Comparison of ENCODE assay signal across 9 cellular contexts in the genomic region with DNA sequence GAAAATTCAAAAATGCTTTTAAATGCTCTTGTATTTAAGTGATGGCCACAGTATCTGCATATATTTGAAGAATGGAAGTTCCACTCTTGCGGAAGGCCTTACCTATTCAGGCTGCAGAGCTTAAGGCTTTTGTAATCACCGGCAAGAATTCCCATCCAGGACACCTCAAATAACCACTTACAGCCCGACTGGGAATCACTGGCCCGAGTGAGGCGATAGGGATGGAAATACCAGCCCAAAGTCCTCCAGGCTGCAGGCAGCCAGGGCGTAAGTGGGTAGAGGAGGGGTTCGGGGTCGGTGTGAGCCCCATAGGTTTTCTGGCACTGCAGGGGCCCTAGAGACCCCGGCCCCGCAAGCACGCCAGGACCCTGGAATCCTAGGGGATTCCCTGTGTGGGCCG. TPM values are rescaled to one million over a fixed set of nuclear protein-coding genes. Genes with fewer than 3 reads are reported as not detected.
DNase-seq lines count a peak whose midpoint lies in the region; ATAC-seq and TF ChIP-seq lines count a peak whose summit lies in the region.
"Had no signal": no experiment of that assay in that cellular context is flagged by ENCODE, and none has a peak within 500 bp of the region (broad histone marks: within the 10 kb centered on the region; RNA-seq: fewer than 3 reads in every experiment).

No MANE protein-coding gene starts in this region.

- no peaks in the 10 kb centered on the region for H3K27me3 Mint-ChIP-seq in activated naive CD4-positive, alpha-beta T cell treated with anti-CD3 and anti-CD28 coated beads, Interleukin-2, amount 50 U/mL, for 24 hours
- no peaks in the 10 kb centered on the region for H3K27me3 Mint-ChIP-seq in activated B cell treated with CpG ODN at 0.5 μM for 24 hours
- H3K27me3 Mint-ChIP-seq in stimulated activated memory B cell treated with anti-CD40 and anti-IgM and Interleukin-4, amounts not matched to agents 10 μg/mL and 1 μg/mL and 100 μg/mL, for 72 hours = no peaks in the 10 kb centered on the region

- H3K9ac ChIP-seq in iPS-15b (ENCODE audit: low read depth, low read length) = peak overlapping the region; percentile 51

- H3K9me3 Mint-ChIP-seq in activated naive CD4-positive, alpha-beta T cell treated with anti-CD3 and anti-CD28 coated beads, Interleukin-2, amount 50 U/mL, for 24 hours = no peaks in the 10 kb centered on the region
- no peaks in the 10 kb centered on the region for H3K9me3 Mint-ChIP-seq in activated B cell treated with CpG ODN at 0.5 μM for 24 hours
- H3K9me3 Mint-ChIP-seq in stimulated activated memory B cell treated with anti-CD40 and anti-IgM and Interleukin-4, amounts not matched to agents 10 μg/mL and 1 μg/mL and 100 μg/mL, for 72 hours = no peaks in the 10 kb centered on the region
- H3K9me3 Mint-ChIP-seq: activated naive CD4-positive, alpha-beta T cell treated with anti-CD3 and anti-CD28 coated beads, Interleukin-2, amount 50 U/mL, for 72 hours had no signal

- intact Hi-C loops in activated B cell treated with CpG ODN at 0.5 μM for 24 hours (cut with micrococcal nuclease) = loop anchor here (1.0 to 10.0 kb wide), 5 partner anchors 9 to 866 kb away; partner anchors contain the start of gene STT3B

- DNase-seq in activated naive CD4-positive, alpha-beta T cell (lab: John Stamatoyannopoulos, UW) = no peak
- DNase-seq in activated B cell treated with CpG ODN at 0.5 μM for 24 hours (no peak), dermis blood vessel endothelial cell (no peak), cortex of kidney (lab: John Stamatoyannopoulos, UW) (no peak)

- ATAC-seq in activated B cell treated with CpG ODN at 0.5 μM for 24 hours (ENCODE audit: low read depth) (no peak), HG03045 (IDR thresholded peaks at IDR 0.05; ENCODE audit: unreplicated experiment) (no peak)
- peak; percentile 49 for ATAC-seq in stimulated activated memory B cell treated with anti-CD40 and anti-IgM and Interleukin-4, amounts not matched to agents 10 μg/mL and 1 μg/mL and 100 μg/mL, for 72 hours

- H3K4me1 Mint-ChIP-seq in activated naive CD4-positive, alpha-beta T cell treated with anti-CD3 and anti-CD28 coated beads, Interleukin-2, amount 50 U/mL, for 24 hours = peaks cover 80% of the 10 kb centered on the region
- H3K4me1 Mint-ChIP-seq in activated B cell treated with CpG ODN at 0.5 μM for 24 hours = peaks cover 86% of the 10 kb centered on the region
- H3K4me1 Mint-ChIP-seq in stimulated activated memory B cell treated with anti-CD40 and anti-IgM and Interleukin-4, amounts not matched to agents 10 μg/mL and 1 μg/mL and 100 μg/mL, for 72 hours = peaks cover 83% of the 10 kb centered on the region

- peak overlapping the region; percentile 97 for H3K27ac Mint-ChIP-seq in activated naive CD4-positive, alpha-beta T cell treated with anti-CD3 and anti-CD28 coated beads, Interleukin-2, amount 50 U/mL, for 24 hours
- peak overlapping the region; percentile 86 for H3K27ac Mint-ChIP-seq in activated B cell treated with CpG ODN at 0.5 μM for 24 hours
- peak overlapping the region; percentile 96 for H3K27ac Mint-ChIP-seq in stimulated activated memory B cell treated with anti-CD40 and anti-IgM and Interleukin-4, amounts not matched to agents 10 μg/mL and 1 μg/mL and 100 μg/mL, for 72 hours

- TF ChIP-seq CTCF in activated B cell treated with CpG ODN at 0.5 μM for 24 hours (IDR thresholded peaks at IDR 0.05) = no peak

- POLR2A ChIA-PET in activated B cell treated with CpG ODN at 0.5 μM for 24 hours (lab: Charles Lee) = interaction anchor here (0.7 to 1.8 kb wide), 6 partner anchors 10 to 67 kb away, joined by 3 to 11 read pairs (median 4); partner anchors contain the start of gene CMTM7

- peaks cover 9% of the 10 kb centered on the region for H3K4me1 ChIP-seq in iPS-15b (ENCODE audit: control insufficient read depth, insufficient read depth, low read length)

- H3K9me3 ChIP-seq in iPS-15b (ENCODE audit: control insufficient read depth, insufficient read depth, low read length) = no peaks in the 10 kb centered on the region

- H3K36me3 ChIP-seq in iPS-15b (ENCODE audit: control insufficient read depth, insufficient read depth, low read length) = no peaks in the 10 kb centered on the region

- CTCF ChIA-PET in activated B cell treated with CpG ODN at 0.5 μM for 24 hours (lab: Charles Lee) = interaction anchor here (0.7 to 2.7 kb wide), 7 partner anchors 13 to 67 kb away, joined by 3 to 18 read pairs (median 3); no protein-coding TSS in a partner anchor

- H3K27me3 ChIP-seq in iPS-15b (ENCODE audit: control insufficient read depth, insufficient read depth, low read length) = no peaks in the 10 kb centered on the region

- H3K4me3 ChIP-seq in iPS-15b (ENCODE audit: low read depth, low read length) = peak overlapping the region; percentile 27

- H3K4me3 Mint-ChIP-seq in activated naive CD4-positive, alpha-beta T cell treated with anti-CD3 and anti-CD28 coated beads, Interleukin-2, amount 50 U/mL, for 24 hours = peak overlapping the region; percentile 94
- H3K4me3 Mint-ChIP-seq in activated B cell treated with CpG ODN at 0.5 μM for 24 hours = peak overlapping the region; percentile 89
- H3K4me3 Mint-ChIP-seq in stimulated activated memory B cell treated with anti-CD40 and anti-IgM and Interleukin-4, amounts not matched to agents 10 μg/mL and 1 μg/mL and 100 μg/mL, for 72 hours = peak overlapping the region; percentile 91

- peaks cover 10% of the 10 kb centered on the region for H3K36me3 Mint-ChIP-seq in activated naive CD4-positive, alpha-beta T cell treated with anti-CD3 and anti-CD28 coated beads, Interleukin-2, amount 50 U/mL, for 24 hours
- H3K36me3 Mint-ChIP-seq in activated B cell treated with CpG ODN at 0.5 μM for 24 hours (ENCODE audit: low read depth) = peaks cover 24% of the 10 kb centered on the region
- H3K36me3 Mint-ChIP-seq in stimulated activated memory B cell treated with anti-CD40 and anti-IgM and Interleukin-4, amounts not matched to agents 10 μg/mL and 1 μg/mL and 100 μg/mL, for 72 hours = peaks cover 19% of the 10 kb centered on the region

RNA-seq across cellular contexts. Expression of gene CMTM7, which starts 9.5 kb away (rescaled TPM):
- 70.5 and 82.1 TPM in 2 replicates for total RNA-seq in activated B cell treated with CpG ODN at 0.5 μM for 24 hours
- total RNA-seq in dermis blood vessel endothelial cell = 19.1 and 31.3 TPM in 2 replicates
